In the genomic region with DNA sequence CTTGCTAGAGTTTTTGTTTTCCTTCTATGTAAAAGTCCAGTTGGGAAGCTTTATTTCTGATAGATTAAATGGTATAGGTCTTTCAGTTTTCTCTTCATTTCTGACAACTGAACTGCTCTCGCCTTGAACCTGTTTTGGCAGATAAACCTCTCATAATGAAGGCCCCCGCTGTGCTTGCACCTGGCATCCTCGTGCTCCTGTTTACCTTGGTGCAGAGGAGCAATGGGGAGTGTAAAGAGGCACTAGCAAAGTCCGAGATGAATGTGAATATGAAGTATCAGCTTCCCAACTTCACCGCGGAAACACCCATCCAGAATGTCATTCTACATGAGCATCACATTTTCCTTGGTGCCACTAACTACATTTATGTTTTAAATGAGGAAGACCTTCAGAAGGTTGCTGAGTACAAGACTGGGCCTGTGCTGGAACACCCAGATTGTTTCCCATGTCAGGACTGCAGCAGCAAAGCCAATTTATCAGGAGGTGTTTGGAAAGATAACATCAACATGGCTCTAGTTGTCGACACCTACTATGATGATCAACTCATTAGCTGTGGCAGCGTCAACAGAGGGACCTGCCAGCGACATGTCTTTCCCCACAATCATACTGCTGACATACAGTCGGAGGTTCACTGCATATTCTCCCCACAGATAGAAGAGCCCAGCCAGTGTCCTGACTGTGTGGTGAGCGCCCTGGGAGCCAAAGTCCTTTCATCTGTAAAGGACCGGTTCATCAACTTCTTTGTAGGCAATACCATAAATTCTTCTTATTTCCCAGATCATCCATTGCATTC, we compare ENCODE assay signal across 1 cellular context.
TF ChIP-seq lines count a peak whose summit lies in the region.

No MANE protein-coding gene starts in this region.

TF ChIP-seq in H1, 55 proteins besides CTCF, POLR2A, EP300 and RAD21:
- TF ChIP-seq TCF12 (IDR thresholded peaks at IDR 0.05; ENCODE audit: low read depth, low read length), result 0 out of 2 replicates have a peak, but pooled peaks have one; percentile 26
- TF ChIP-seq SAP30 (IDR thresholded peaks at IDR 0.05; ENCODE audit: insufficient read depth, insufficient replicate concordance, low read length), result no peak
- no peak for TF ChIP-seq GTF2F1 (IDR thresholded peaks at IDR 0.05; ENCODE audit: borderline replicate concordance, low read depth, low read length)
